8 cellular contexts compared by ENCODE assay signal in the genomic region with DNA sequence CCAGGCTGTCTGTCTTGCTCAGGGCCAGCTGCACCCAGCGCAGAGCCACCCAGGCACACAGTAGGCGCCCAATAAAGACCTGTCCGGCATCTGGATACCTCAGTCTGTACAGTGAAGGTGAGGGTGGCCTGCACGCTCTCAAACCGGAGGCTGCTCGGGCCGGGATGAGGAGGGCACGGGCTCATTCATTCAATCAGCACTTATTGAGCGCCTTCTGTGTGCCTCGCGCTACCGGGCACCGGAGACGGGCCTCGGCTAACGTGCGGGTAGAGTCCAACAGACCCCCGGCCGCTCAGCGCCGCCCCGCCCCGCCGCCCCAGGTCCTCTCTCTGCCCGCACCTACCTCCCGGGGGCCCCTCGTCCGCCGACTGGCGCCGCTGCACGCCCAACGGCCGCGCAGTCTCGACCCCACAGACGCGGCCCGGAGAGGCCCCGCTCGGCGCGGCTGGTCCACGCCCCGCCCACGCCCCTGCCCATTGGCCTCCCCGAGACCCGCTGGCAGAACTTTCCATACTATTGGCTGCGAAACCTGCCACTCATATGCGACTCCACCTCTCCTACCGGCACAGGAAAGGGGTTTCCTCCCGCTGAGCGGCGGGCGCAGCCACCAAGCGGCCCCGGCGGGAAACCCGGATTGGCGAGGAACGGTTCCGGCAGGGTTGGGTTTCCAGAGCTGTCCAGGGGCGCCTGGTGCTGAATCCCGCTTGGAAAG. TPM values are rescaled to one million over a fixed set of nuclear protein-coding genes. Genes with fewer than 3 reads are reported as not detected.
DNase-seq lines count a peak whose midpoint lies in the region; ATAC-seq, FAIRE-seq and TF ChIP-seq lines count a peak whose summit lies in the region.

A gene with protein sequence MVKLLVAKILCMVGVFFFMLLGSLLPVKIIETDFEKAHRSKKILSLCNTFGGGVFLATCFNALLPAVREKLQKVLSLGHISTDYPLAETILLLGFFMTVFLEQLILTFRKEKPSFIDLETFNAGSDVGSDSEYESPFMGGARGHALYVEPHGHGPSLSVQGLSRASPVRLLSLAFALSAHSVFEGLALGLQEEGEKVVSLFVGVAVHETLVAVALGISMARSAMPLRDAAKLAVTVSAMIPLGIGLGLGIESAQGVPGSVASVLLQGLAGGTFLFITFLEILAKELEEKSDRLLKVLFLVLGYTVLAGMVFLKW (minus strand): TSS at position 416 of the 712 bp plus-strand sequence. CDS start 2,760 bp downstream, outside the sequence.

- no peaks in the 10 kb centered on the region for H3F3A ChIP-seq in smooth muscle cell (ENCODE audit: low read depth)

- H3K4me3 ChIP-seq in bronchial epithelial cell (ENCODE audit: low read depth, low read length) (peak within 1 kb of the TSS; percentile 89), smooth muscle cell (peak within 1 kb of the TSS; percentile 82)

- ATAC-seq in HG03175 (IDR thresholded peaks at IDR 0.05; ENCODE audit: unreplicated experiment): peak; percentile 94
- peak; percentile 99 for ATAC-seq in WTC11

- no peaks in the 10 kb centered on the region for H3K79me2 ChIP-seq in smooth muscle cell (ENCODE audit: low read depth)

- H3K4me1 ChIP-seq in smooth muscle cell (ENCODE audit: low read depth): no peaks in the 10 kb centered on the region

- H3K9ac ChIP-seq in smooth muscle cell (ENCODE audit: low read depth): peak within 1 kb of the TSS; percentile 53

- peaks cover 28% of the 10 kb centered on the region for H3K36me3 Mint-ChIP-seq in WTC11

- no peaks in the 10 kb centered on the region for H3K9me3 ChIP-seq in smooth muscle cell (replicated peaks; ENCODE audit: low read depth)

- H3K27me3 ChIP-seq in bronchial epithelial cell (ENCODE audit: control insufficient read depth, insufficient read depth, low read length): no peaks in the 10 kb centered on the region
- H3K27me3 ChIP-seq in smooth muscle cell (ENCODE audit: low read depth): no peaks in the 10 kb centered on the region

- H3K4me2 ChIP-seq in smooth muscle cell: peak within 1 kb of the TSS; percentile 96

- peak within 1 kb of the TSS; percentile 84 for H3K4me3 Mint-ChIP-seq in WTC11

- POLR2A ChIA-PET in WTC11 (lab: Charles Lee): interaction anchor here (0.8 kb wide), 1 partner anchor 64 kb away, joined by 8 read pairs; no protein-coding TSS in a partner anchor

- peaks cover 10% of the 10 kb centered on the region; the same call in 1 of the 2 replicates for H3K9me3 Mint-ChIP-seq in WTC11

- peak within 1 kb of the TSS; percentile 67 for H2AFZ ChIP-seq in smooth muscle cell (ENCODE audit: low read depth)

- FAIRE-seq in bronchial epithelial cell (lab: Jason Lieb, UNC): no peak

- no peak for TF ChIP-seq CTCF in WTC11 (IDR thresholded peaks at IDR 0.05)
- no peak for TF ChIP-seq CTCF in bronchial epithelial cell (IDR thresholded peaks at IDR 0.05; ENCODE audit: insufficient read depth, low read length, severe bottlenecking)
- no peak for TF ChIP-seq CTCF in smooth muscle cell (IDR thresholded peaks at IDR 0.05; ENCODE audit: borderline replicate concordance, insufficient read depth, poor library complexity, severe bottlenecking)

- peaks cover 16% of the 10 kb centered on the region for H3K27me3 Mint-ChIP-seq in WTC11 (ENCODE audit: low read depth)

- peak; percentile 100 for DNase-seq in AG08395 (ENCODE audit: low spot score)
- DNase-seq in NCI-H345 (lab: John Stamatoyannopoulos, UW): peak; percentile 98
- peak; percentile 100 for DNase-seq in WTC11 (ENCODE audit: low spot score)
- DNase-seq in bronchial epithelial cell (ENCODE audit: low read depth): peak; percentile 88
- peak; percentile 100 for DNase-seq in iPS-NIHi7 (ENCODE audit: extremely low spot score)
- DNase-seq in smooth muscle cell (lab: John Stamatoyannopoulos, UW; ENCODE audit: unreplicated experiment): peak; percentile 95

- under 1% methylated on average over 40 of the region's 64 CpGs for WGBS in smooth muscle cell (ENCODE audit: low lambda C conversion rate)

- no peak within 1 kb of the TSS; the same call in 1 of the 2 replicates for H3K27ac Mint-ChIP-seq in WTC11

- in situ Hi-C loops in GM18951 (cut with MboI; ENCODE audit: low sequenced_read_pairs, unreplicated experiment): no loop called here

- CTCF ChIA-PET in WTC11 (lab: Charles Lee): interaction anchor here (1.1 to 2.6 kb wide), 6 partner anchors 16 to 148 kb away, joined by 3 to 16 read pairs (median 3); no protein-coding TSS in a partner anchor

- H3K36me3 ChIP-seq in bronchial epithelial cell (ENCODE audit: control insufficient read depth, insufficient read depth, low read length): peaks cover 12% of the 10 kb centered on the region
- peaks cover 4% of the 10 kb centered on the region for H3K36me3 ChIP-seq in smooth muscle cell (ENCODE audit: low read depth)

- H4K20me1 ChIP-seq in smooth muscle cell (ENCODE audit: low read depth): no peaks in the 10 kb centered on the region

- no peak within 1 kb of the TSS for H3K27ac ChIP-seq in smooth muscle cell (ENCODE audit: low read depth)

- peaks cover 4% of the 10 kb centered on the region for H3K4me1 Mint-ChIP-seq in WTC11

- peak; percentile 76 for TF ChIP-seq POLR2A in GM18951 (IDR thresholded peaks at IDR 0.05; ENCODE audit: extremely low read depth, insufficient read depth, insufficient read length)

TF ChIP-seq in WTC11, 78 proteins besides CTCF, POLR2A, EP300 and RAD21 (continues in another document):
- TF ChIP-seq, protein P1, sequence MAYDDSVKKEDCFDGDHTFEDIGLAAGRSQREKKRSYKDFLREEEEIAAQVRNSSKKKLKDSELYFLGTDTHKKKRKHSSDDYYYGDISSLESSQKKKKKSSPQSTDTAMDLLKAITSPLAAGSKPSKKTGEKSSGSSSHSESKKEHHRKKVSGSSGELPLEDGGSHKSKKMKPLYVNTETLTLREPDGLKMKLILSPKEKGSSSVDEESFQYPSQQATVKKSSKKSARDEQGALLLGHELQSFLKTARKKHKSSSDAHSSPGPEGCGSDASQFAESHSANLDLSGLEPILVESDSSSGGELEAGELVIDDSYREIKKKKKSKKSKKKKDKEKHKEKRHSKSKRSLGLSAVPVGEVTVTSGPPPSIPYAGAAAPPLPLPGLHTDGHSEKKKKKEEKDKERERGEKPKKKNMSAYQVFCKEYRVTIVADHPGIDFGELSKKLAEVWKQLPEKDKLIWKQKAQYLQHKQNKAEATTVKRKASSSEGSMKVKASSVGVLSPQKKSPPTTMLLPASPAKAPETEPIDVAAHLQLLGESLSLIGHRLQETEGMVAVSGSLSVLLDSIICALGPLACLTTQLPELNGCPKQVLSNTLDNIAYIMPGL (CRISPR knock-in tag; IDR thresholded peaks at IDR 0.05): peak; percentile 86
- TF ChIP-seq CREM (CRISPR knock-in tag; IDR thresholded peaks at IDR 0.05): peak; percentile 89
- TF ChIP-seq, protein P2, sequence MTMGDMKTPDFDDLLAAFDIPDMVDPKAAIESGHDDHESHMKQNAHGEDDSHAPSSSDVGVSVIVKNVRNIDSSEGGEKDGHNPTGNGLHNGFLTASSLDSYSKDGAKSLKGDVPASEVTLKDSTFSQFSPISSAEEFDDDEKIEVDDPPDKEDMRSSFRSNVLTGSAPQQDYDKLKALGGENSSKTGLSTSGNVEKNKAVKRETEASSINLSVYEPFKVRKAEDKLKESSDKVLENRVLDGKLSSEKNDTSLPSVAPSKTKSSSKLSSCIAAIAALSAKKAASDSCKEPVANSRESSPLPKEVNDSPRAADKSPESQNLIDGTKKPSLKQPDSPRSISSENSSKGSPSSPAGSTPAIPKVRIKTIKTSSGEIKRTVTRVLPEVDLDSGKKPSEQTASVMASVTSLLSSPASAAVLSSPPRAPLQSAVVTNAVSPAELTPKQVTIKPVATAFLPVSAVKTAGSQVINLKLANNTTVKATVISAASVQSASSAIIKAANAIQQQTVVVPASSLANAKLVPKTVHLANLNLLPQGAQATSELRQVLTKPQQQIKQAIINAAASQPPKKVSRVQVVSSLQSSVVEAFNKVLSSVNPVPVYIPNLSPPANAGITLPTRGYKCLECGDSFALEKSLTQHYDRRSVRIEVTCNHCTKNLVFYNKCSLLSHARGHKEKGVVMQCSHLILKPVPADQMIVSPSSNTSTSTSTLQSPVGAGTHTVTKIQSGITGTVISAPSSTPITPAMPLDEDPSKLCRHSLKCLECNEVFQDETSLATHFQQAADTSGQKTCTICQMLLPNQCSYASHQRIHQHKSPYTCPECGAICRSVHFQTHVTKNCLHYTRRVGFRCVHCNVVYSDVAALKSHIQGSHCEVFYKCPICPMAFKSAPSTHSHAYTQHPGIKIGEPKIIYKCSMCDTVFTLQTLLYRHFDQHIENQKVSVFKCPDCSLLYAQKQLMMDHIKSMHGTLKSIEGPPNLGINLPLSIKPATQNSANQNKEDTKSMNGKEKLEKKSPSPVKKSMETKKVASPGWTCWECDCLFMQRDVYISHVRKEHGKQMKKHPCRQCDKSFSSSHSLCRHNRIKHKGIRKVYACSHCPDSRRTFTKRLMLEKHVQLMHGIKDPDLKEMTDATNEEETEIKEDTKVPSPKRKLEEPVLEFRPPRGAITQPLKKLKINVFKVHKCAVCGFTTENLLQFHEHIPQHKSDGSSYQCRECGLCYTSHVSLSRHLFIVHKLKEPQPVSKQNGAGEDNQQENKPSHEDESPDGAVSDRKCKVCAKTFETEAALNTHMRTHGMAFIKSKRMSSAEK (CRISPR knock-in tag; IDR thresholded peaks at IDR 0.05; ENCODE audit: borderline replicate concordance): no peak
- no peak for TF ChIP-seq FOXJ3 (CRISPR knock-in tag; IDR thresholded peaks at IDR 0.05; ENCODE audit: borderline replicate concordance)
- 0 out of 2 replicates have a peak, but pooled peaks have one; percentile 62 for TF ChIP-seq NR1H2 (CRISPR knock-in tag; IDR thresholded peaks at IDR 0.05)
- 0 out of 2 replicates have a peak, but pooled peaks have one; percentile 88 for TF ChIP-seq IRF2 (CRISPR knock-in tag; IDR thresholded peaks at IDR 0.05; ENCODE audit: borderline replicate concordance, low read depth)
- peak; percentile 93 for TF ChIP-seq SMAD4 (CRISPR knock-in tag; IDR thresholded peaks at IDR 0.05)
- TF ChIP-seq GABPB1 (CRISPR knock-in tag; IDR thresholded peaks at IDR 0.05): peak; percentile 92
- peak; percentile 86; the same call in 1 of the 2 replicates for TF ChIP-seq ATF1 (CRISPR knock-in tag; IDR thresholded peaks at IDR 0.05)
- peak; percentile 85; the same call in 1 of the 2 replicates for TF ChIP-seq ZNF396 (CRISPR knock-in tag; IDR thresholded peaks at IDR 0.05; ENCODE audit: borderline replicate concordance)
- peak; percentile 87 for TF ChIP-seq NFYB (CRISPR knock-in tag; conservative IDR thresholded peaks at IDR 0.05; ENCODE audit: low read depth)
- TF ChIP-seq ZNF121 (CRISPR knock-in tag; IDR thresholded peaks at IDR 0.05): 0 out of 2 replicates have a peak, but pooled peaks have one; percentile 11
- TF ChIP-seq TEAD1 (CRISPR knock-in tag; IDR thresholded peaks at IDR 0.05): peak; percentile 98

RNA-seq across cellular contexts. Expression of the gene that starts here (rescaled TPM):
- total RNA-seq in WTC11 (2021): 34.8 to 38.0 TPM (median 35.2 TPM) in 3 replicates
- 24.0 and 38.9 TPM in 2 replicates for total RNA-seq in bronchial epithelial cell
- 24.2 and 25.2 TPM in 2 replicates for total RNA-seq in smooth muscle cell
- 46.1 and 56.1 TPM in 2 replicates for polyA plus RNA-seq in smooth muscle cell
